In the genomic region with DNA sequence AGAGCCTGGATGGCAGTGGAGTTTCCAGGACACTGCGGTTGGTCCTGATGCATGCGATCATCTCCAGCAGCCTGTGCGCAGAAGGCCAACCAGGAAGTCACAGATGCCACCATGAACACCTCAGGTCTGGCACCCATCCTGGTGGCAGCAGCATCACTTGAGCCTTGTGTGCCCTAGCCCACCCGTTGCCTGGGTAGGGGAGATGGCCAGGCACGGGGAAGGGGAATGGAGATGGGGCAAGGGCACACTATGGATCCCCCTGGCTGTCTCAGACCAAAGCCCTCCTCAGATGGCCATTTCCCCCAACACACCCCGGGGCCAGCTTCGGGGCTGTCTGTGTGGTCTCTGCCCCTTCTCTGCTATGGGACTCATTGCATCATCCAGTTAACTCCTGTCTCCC, we compare ENCODE assay signal across 24 cellular contexts. TPM values are rescaled to one million over a fixed set of nuclear protein-coding genes. Genes with fewer than 3 reads are reported as not detected.
"Had no signal": no experiment of that assay in that cellular context is flagged by ENCODE, and none has a peak within 500 bp of the region (broad histone marks: within the 10 kb centered on the region; RNA-seq: fewer than 3 reads in every experiment).

No MANE protein-coding gene starts in this region.

- DNase-seq: Kasumi-1, MM.1S, NCI-H1092 treated with DMSO at 0.1 percent for 48 hours, NCI-H1436, NCI-H187, NCI-H2029, NCI-H2081 treated with DMSO at 0.1 percent for 48 hours, NCI-H2171, NCI-H226, NCI-H446, NCI-H510A, NCI-H524 treated with DMSO at 0.1 percent for 48 hours, NCI-H69, NCI-H774, RPMI8226, SHP77, SK-N-SH, SW 1271, T-cell had no signal

- ATAC-seq: K562, T-cell had no signal

- H3K4me3 Mint-ChIP-seq: IgD-negative memory B cell, T-cell had no signal

- H3K36me3 Mint-ChIP-seq: IgD-negative memory B cell, T-cell had no signal

- H3K4me1 Mint-ChIP-seq: T-cell had no signal

- H3K9me3 Mint-ChIP-seq: IgD-negative memory B cell, T-cell had no signal

- H3K4me2 ChIP-seq: KMS-11, SK-N-SH had no signal

- H3K27ac ChIP-seq: HL-60, KMS-11 had no signal

- H3K9me3 ChIP-seq: SK-N-SH had no signal

- H3K9ac ChIP-seq: KMS-11, SK-N-SH had no signal

- FAIRE-seq: K562, RCC 7860 had no signal

- H3K27ac Mint-ChIP-seq: IgD-negative memory B cell, T-cell had no signal

- H3K4me3 ChIP-seq: K562 had no signal

RNA-seq across cellular contexts. Expression of gene GNAS-AS1, which starts 58.3 kb away (rescaled TPM):
- polyA plus RNA-seq: IgD-negative memory B cell had no signal
